Comparison of ENCODE assay signal across 1 cellular context in genomic region chr15:40857601-40858351, GRCh38.
TF ChIP-seq lines count a peak whose summit lies in the region.

No MANE protein-coding gene starts in this region.

TF ChIP-seq in HEK293, 187 proteins besides CTCF, POLR2A, EP300 and RAD21 (continued from another document and continues in another):
- TF ChIP-seq ZNF404 (tag by site-specific recombination; IDR thresholded peaks at IDR 0.05): no peak
- peak; percentile 81 for TF ChIP-seq ZBTB17 (tag by site-specific recombination; IDR thresholded peaks at IDR 0.05)
- TF ChIP-seq YY1 (tag by site-specific recombination; IDR thresholded peaks at IDR 0.05): no peak
- TF ChIP-seq ZNF335 (tag by site-specific recombination; conservative IDR thresholded peaks at IDR 0.05): peak; percentile 74
- TF ChIP-seq ZIC2 (tag by site-specific recombination; IDR thresholded peaks at IDR 0.05): peak; percentile 41
- TF ChIP-seq ZNF600 (tag by site-specific recombination; IDR thresholded peaks at IDR 0.05): peak; percentile 86
- no peak for TF ChIP-seq SP2 (tag by site-specific recombination; IDR thresholded peaks at IDR 0.05)
- no peak for TF ChIP-seq ZSCAN18 (tag by site-specific recombination; IDR thresholded peaks at IDR 0.05)
- no peak for TF ChIP-seq ZNF366 (tag by site-specific recombination; conservative IDR thresholded peaks at IDR 0.05)
- no peak for TF ChIP-seq ZNF433 (tag by site-specific recombination; IDR thresholded peaks at IDR 0.05; ENCODE audit: low read depth)
- no peak for TF ChIP-seq ZNF76 (tag by site-specific recombination; IDR thresholded peaks at IDR 0.05; ENCODE audit: borderline replicate concordance, low read depth)
- no peak for TF ChIP-seq ZNF830 (tag by site-specific recombination; IDR thresholded peaks at IDR 0.05; ENCODE audit: low read depth)
- TF ChIP-seq TSHZ1 (tag by site-specific recombination; IDR thresholded peaks at IDR 0.05; ENCODE audit: borderline replicate concordance): no peak
- TF ChIP-seq ZNF18 (tag by site-specific recombination; IDR thresholded peaks at IDR 0.05): peak; percentile 73
- TF ChIP-seq ZNF146 (tag by site-specific recombination; IDR thresholded peaks at IDR 0.05): no peak
- TF ChIP-seq ZNF202 (tag by site-specific recombination; IDR thresholded peaks at IDR 0.05; ENCODE audit: borderline replicate concordance): no peak
- 0 out of 2 replicates have a peak, but pooled peaks have one; percentile 13 for TF ChIP-seq ZBTB11 (tag by site-specific recombination; conservative IDR thresholded peaks at IDR 0.05; ENCODE audit: low read depth)
- peak; percentile 79; the same call in 1 of the 2 replicates for TF ChIP-seq SCRT1 (tag by site-specific recombination; IDR thresholded peaks at IDR 0.05; ENCODE audit: borderline replicate concordance)
- TF ChIP-seq GLIS1 (tag by site-specific recombination; IDR thresholded peaks at IDR 0.05): peak; percentile 70
- no peak for TF ChIP-seq ZNF785 (tag by site-specific recombination; IDR thresholded peaks at IDR 0.05)
- no peak for TF ChIP-seq TCF7L2 (IDR thresholded peaks at IDR 0.05; ENCODE audit: borderline replicate concordance, low read depth, low read length)
- no peak for TF ChIP-seq INSM2 (tag by site-specific recombination; IDR thresholded peaks at IDR 0.05)
- TF ChIP-seq ZNF623 (tag by site-specific recombination; IDR thresholded peaks at IDR 0.05): no peak
- 0 out of 2 replicates have a peak, but pooled peaks have one; percentile 35 for TF ChIP-seq SP7 (tag by site-specific recombination; IDR thresholded peaks at IDR 0.05)
- peak; percentile 60; the same call in 1 of the 2 replicates for TF ChIP-seq ZSCAN16 (tag by site-specific recombination; IDR thresholded peaks at IDR 0.05)
- no peak for TF ChIP-seq GLI4 (tag by site-specific recombination; IDR thresholded peaks at IDR 0.05)
- peak; percentile 70; the same call in 1 of the 2 replicates for TF ChIP-seq ZNF2 (tag by site-specific recombination; IDR thresholded peaks at IDR 0.05)
- no peak for TF ChIP-seq PRDM6 (tag by site-specific recombination; IDR thresholded peaks at IDR 0.05)
- no peak for TF ChIP-seq ELK4 (IDR thresholded peaks at IDR 0.05; ENCODE audit: borderline replicate concordance, low read depth, low read length)
- no peak for TF ChIP-seq ZNF701 (tag by site-specific recombination; IDR thresholded peaks at IDR 0.05)
- TF ChIP-seq REST (tag by site-specific recombination; IDR thresholded peaks at IDR 0.05): no peak
- TF ChIP-seq MYNN (tag by site-specific recombination; IDR thresholded peaks at IDR 0.05; ENCODE audit: borderline replicate concordance): no peak
- TF ChIP-seq ZSCAN30 (tag by site-specific recombination; IDR thresholded peaks at IDR 0.05): peak; percentile 70
- TF ChIP-seq ZNF670 (tag by site-specific recombination; IDR thresholded peaks at IDR 0.05; ENCODE audit: low read depth): no peak
- TF ChIP-seq ZNF585B (tag by site-specific recombination; IDR thresholded peaks at IDR 0.05): no peak
- peak; percentile 94 for TF ChIP-seq SCRT2 (tag by site-specific recombination; IDR thresholded peaks at IDR 0.05)
- peak; percentile 22; the same call in 1 of the 2 replicates for TF ChIP-seq ZNF324 (tag by site-specific recombination; IDR thresholded peaks at IDR 0.05)
- TF ChIP-seq ZNF132 (tag by site-specific recombination; IDR thresholded peaks at IDR 0.05; ENCODE audit: borderline replicate concordance): no peak
- 0 out of 2 replicates have a peak, but pooled peaks have one; percentile 27 for TF ChIP-seq ZNF692 (tag by site-specific recombination; IDR thresholded peaks at IDR 0.05)
